1 cellular context compared by ENCODE assay signal in the genomic region with DNA sequence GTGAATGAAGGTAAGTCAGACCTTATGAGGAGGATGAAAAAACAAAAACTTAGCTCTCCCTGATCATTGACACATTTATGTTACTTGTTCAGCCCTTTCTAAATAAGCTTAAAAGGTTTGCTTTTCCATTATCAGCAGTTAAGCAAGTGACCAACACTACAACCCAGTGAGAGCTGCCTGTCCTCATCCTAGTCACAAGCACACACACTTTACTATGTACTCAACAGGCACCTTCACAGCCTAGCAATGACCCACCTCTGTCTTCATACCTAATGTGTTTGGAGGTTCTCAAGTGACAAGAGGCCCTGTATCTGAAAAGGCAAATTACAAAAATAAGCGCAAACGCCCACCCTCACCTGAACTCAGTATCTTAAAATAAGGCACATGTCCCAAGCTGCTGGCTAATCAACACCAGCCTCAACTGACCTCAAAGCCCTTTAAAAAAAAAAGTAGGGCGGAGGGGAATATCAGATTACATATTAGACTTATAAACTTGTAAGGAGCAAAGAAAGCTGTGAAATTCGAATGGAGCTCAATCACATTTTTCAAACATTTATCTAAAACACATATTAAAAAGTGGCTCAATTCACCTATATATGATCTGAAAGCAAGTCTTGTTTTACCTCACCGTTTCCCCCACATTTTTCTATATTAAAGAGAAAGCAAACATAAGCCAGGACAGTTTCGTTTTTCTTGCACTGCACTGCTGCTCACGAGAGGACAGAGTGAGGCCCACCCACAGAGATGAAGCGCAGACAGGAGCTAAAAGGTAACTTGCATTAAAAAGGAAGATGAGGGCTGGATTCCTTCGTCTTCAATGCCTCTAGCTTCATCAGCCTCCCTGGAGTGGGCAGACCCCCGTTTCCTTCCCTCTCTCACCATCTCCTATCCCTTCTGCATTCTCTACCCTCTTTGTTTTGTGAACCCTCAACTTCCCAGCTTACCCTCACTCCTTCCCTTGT.
TF ChIP-seq lines count a peak whose summit lies in the region.

No MANE protein-coding gene starts in this region.

TF ChIP-seq in H1, 55 proteins besides CTCF, POLR2A, EP300 and RAD21:
- TF ChIP-seq KDM4A (IDR thresholded peaks at IDR 0.05; ENCODE audit: low read depth, low read length, severe bottlenecking) (no peak), SIRT6 (IDR thresholded peaks at IDR 0.05; ENCODE audit: low read length) (no peak), MAFK (IDR thresholded peaks at IDR 0.05; ENCODE audit: low read depth, low read length) (no peak), SP4 (IDR thresholded peaks at IDR 0.05; ENCODE audit: low read length) (no peak), SIN3A (conservative IDR thresholded peaks at IDR 0.05 in 1 of 2, IDR thresholded peaks at IDR 0.05 in 1 of 2; ENCODE audit: low read depth in 1 of 2, low read length in 2 of 2) (no peak), POU5F1 (IDR thresholded peaks at IDR 0.05; ENCODE audit: low read depth, low read length) (no peak), SUZ12 (IDR thresholded peaks at IDR 0.05; ENCODE audit: low read length) (no peak), YY1 (IDR thresholded peaks at IDR 0.05; ENCODE audit: low read depth, low read length) (no peak), SRF (IDR thresholded peaks at IDR 0.05; ENCODE audit: low read depth, low read length) (no peak), BCL11A (IDR thresholded peaks at IDR 0.05; ENCODE audit: low read depth in 2 of 2, low read length in 2 of 2) (no peak), CHD2 (IDR thresholded peaks at IDR 0.05; ENCODE audit: low read length) (no peak)
- TF ChIP-seq, protein P1, sequence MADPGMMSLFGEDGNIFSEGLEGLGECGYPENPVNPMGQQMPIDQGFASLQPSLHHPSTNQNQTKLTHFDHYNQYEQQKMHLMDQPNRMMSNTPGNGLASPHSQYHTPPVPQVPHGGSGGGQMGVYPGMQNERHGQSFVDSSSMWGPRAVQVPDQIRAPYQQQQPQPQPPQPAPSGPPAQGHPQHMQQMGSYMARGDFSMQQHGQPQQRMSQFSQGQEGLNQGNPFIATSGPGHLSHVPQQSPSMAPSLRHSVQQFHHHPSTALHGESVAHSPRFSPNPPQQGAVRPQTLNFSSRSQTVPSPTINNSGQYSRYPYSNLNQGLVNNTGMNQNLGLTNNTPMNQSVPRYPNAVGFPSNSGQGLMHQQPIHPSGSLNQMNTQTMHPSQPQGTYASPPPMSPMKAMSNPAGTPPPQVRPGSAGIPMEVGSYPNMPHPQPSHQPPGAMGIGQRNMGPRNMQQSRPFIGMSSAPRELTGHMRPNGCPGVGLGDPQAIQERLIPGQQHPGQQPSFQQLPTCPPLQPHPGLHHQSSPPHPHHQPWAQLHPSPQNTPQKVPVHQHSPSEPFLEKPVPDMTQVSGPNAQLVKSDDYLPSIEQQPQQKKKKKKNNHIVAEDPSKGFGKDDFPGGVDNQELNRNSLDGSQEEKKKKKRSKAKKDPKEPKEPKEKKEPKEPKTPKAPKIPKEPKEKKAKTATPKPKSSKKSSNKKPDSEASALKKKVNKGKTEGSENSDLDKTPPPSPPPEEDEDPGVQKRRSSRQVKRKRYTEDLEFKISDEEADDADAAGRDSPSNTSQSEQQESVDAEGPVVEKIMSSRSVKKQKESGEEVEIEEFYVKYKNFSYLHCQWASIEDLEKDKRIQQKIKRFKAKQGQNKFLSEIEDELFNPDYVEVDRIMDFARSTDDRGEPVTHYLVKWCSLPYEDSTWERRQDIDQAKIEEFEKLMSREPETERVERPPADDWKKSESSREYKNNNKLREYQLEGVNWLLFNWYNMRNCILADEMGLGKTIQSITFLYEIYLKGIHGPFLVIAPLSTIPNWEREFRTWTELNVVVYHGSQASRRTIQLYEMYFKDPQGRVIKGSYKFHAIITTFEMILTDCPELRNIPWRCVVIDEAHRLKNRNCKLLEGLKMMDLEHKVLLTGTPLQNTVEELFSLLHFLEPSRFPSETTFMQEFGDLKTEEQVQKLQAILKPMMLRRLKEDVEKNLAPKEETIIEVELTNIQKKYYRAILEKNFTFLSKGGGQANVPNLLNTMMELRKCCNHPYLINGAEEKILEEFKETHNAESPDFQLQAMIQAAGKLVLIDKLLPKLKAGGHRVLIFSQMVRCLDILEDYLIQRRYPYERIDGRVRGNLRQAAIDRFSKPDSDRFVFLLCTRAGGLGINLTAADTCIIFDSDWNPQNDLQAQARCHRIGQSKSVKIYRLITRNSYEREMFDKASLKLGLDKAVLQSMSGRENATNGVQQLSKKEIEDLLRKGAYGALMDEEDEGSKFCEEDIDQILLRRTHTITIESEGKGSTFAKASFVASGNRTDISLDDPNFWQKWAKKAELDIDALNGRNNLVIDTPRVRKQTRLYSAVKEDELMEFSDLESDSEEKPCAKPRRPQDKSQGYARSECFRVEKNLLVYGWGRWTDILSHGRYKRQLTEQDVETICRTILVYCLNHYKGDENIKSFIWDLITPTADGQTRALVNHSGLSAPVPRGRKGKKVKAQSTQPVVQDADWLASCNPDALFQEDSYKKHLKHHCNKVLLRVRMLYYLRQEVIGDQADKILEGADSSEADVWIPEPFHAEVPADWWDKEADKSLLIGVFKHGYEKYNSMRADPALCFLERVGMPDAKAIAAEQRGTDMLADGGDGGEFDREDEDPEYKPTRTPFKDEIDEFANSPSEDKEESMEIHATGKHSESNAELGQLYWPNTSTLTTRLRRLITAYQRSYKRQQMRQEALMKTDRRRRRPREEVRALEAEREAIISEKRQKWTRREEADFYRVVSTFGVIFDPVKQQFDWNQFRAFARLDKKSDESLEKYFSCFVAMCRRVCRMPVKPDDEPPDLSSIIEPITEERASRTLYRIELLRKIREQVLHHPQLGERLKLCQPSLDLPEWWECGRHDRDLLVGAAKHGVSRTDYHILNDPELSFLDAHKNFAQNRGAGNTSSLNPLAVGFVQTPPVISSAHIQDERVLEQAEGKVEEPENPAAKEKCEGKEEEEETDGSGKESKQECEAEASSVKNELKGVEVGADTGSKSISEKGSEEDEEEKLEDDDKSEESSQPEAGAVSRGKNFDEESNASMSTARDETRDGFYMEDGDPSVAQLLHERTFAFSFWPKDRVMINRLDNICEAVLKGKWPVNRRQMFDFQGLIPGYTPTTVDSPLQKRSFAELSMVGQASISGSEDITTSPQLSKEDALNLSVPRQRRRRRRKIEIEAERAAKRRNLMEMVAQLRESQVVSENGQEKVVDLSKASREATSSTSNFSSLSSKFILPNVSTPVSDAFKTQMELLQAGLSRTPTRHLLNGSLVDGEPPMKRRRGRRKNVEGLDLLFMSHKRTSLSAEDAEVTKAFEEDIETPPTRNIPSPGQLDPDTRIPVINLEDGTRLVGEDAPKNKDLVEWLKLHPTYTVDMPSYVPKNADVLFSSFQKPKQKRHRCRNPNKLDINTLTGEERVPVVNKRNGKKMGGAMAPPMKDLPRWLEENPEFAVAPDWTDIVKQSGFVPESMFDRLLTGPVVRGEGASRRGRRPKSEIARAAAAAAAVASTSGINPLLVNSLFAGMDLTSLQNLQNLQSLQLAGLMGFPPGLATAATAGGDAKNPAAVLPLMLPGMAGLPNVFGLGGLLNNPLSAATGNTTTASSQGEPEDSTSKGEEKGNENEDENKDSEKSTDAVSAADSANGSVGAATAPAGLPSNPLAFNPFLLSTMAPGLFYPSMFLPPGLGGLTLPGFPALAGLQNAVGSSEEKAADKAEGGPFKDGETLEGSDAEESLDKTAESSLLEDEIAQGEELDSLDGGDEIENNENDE (IDR thresholded peaks at IDR 0.05; ENCODE audit: insufficient replicate concordance, low read length) = no peak
- TF ChIP-seq, protein P2, sequence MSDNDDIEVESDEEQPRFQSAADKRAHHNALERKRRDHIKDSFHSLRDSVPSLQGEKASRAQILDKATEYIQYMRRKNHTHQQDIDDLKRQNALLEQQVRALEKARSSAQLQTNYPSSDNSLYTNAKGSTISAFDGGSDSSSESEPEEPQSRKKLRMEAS (IDR thresholded peaks at IDR 0.05) = no peak
